In the genomic region with DNA sequence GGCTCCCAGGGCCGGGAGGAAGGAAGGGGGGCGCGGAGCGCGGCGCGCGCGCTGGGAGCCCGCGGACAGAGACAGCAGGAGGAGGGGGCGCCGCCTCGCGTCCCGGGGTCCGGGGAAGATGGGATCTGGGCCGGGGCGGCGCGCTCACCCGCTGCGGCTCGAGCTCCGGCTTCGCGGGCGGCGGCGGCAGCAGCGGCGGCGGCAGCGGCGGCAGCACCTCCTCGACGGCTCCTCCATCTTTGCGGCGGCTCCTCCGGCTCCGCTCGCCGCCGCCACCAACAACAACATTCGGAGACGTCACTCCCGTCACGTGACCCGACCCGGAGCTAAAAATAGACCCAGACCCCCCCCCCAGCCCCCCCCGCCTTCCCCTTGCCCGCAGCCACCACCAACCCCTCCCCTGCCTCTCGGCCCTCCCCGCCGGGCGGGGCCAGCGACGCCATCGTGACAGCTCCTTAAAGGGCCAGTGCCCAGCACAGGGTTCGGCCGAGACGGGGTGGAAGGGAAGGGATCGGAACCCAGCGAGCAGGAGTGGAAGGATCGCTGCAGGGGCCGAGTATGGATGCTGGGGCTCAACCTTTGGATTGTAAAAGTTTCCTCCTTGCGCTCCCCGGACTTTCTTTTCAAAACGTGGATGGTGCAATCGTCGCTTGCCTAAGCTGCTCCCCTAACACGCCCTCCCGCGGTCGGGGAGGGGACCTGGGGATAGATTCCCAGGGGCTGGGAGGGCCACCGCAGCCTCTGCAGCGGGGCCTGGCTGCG, we compare ENCODE assay signal across 1 cellular context.
TF ChIP-seq lines count a peak whose summit lies in the region.

Gene HDAC5 (minus strand): TSS at position 286 of the 762 bp plus-strand sequence. CDS start 6,126 bp downstream, outside the sequence.

TF ChIP-seq in HepG2, 621 proteins besides CTCF, POLR2A, EP300 and RAD21 (continued from another document and continues in another):
- peak; percentile 50; the same call in 1 of the 2 replicates for TF ChIP-seq NCOR1 (IDR thresholded peaks at IDR 0.05; ENCODE audit: borderline replicate concordance, low read length)
- TF ChIP-seq NFYB (CRISPR knock-in tag; IDR thresholded peaks at IDR 0.05): no peak
- no peak for TF ChIP-seq TEAD2 (CRISPR knock-in tag; IDR thresholded peaks at IDR 0.05)
- peak; percentile 63; the same call in 1 of the 2 replicates for TF ChIP-seq CHD4 (IDR thresholded peaks at IDR 0.05; ENCODE audit: borderline replicate concordance, low read length)
- TF ChIP-seq PLRG1 (conservative IDR thresholded peaks at IDR 0.05): no peak
- TF ChIP-seq BRF2 (CRISPR knock-in tag; IDR thresholded peaks at IDR 0.05): no peak; the same call in 1 of the 2 replicates
- no peak for TF ChIP-seq REXO4 (CRISPR knock-in tag; IDR thresholded peaks at IDR 0.05; ENCODE audit: borderline replicate concordance)
- TF ChIP-seq TFE3 (CRISPR knock-in tag; IDR thresholded peaks at IDR 0.05): peak; percentile 42
- TF ChIP-seq NFIC (IDR thresholded peaks at IDR 0.05; ENCODE audit: low read length): no peak
- TF ChIP-seq ZNF768 (CRISPR knock-in tag; IDR thresholded peaks at IDR 0.05): peak; percentile 66; the same call in 1 of the 2 replicates
- no peak for TF ChIP-seq SMAD3 (CRISPR knock-in tag; IDR thresholded peaks at IDR 0.05)
- 0 out of 2 replicates have a peak, but pooled peaks have one; percentile 47 for TF ChIP-seq HNRNPL (IDR thresholded peaks at IDR 0.05; ENCODE audit: low read depth, low read length)
- TF ChIP-seq HIVEP1 (CRISPR knock-in tag; IDR thresholded peaks at IDR 0.05): peak; percentile 90; the same call in 1 of the 2 replicates
- TF ChIP-seq ZNF510 (CRISPR knock-in tag; IDR thresholded peaks at IDR 0.05; ENCODE audit: low read depth): peak; percentile 69; the same call in 1 of the 2 replicates
- TF ChIP-seq PRMT3 (CRISPR knock-in tag; IDR thresholded peaks at IDR 0.05; ENCODE audit: borderline replicate concordance, low read depth): no peak
- no peak for TF ChIP-seq ZNF703 (CRISPR knock-in tag; IDR thresholded peaks at IDR 0.05; ENCODE audit: borderline replicate concordance)
- TF ChIP-seq ARNT (IDR thresholded peaks at IDR 0.05): no peak
- 0 out of 2 replicates have a peak, but pooled peaks have one; percentile 47 for TF ChIP-seq SNAI1 (CRISPR knock-in tag; IDR thresholded peaks at IDR 0.05; ENCODE audit: borderline replicate concordance)
- peak; percentile 50; the same call in 1 of the 2 replicates for TF ChIP-seq MEIS1 (CRISPR knock-in tag; IDR thresholded peaks at IDR 0.05; ENCODE audit: borderline replicate concordance)
- TF ChIP-seq MXI1 (IDR thresholded peaks at IDR 0.05; ENCODE audit: borderline replicate concordance, low read depth, low read length): peak; percentile 75; the same call in 1 of the 3 replicates
- TF ChIP-seq THAP7 (CRISPR knock-in tag; IDR thresholded peaks at IDR 0.05): no peak
- peak; percentile 62; the same call in 1 of the 2 replicates for TF ChIP-seq ZSCAN29 (CRISPR knock-in tag; conservative IDR thresholded peaks at IDR 0.05)
- TF ChIP-seq ZNF331 (CRISPR knock-in tag; IDR thresholded peaks at IDR 0.05): peak; percentile 52; the same call in 1 of the 2 replicates
- no peak for TF ChIP-seq ZNF850 (CRISPR knock-in tag; conservative IDR thresholded peaks at IDR 0.05)
- no peak for TF ChIP-seq SRF (IDR thresholded peaks at IDR 0.05; ENCODE audit: low read depth, low read length)
- TF ChIP-seq ZNF274 (CRISPR knock-in tag; IDR thresholded peaks at IDR 0.05): 0 out of 2 replicates have a peak, but pooled peaks have one; percentile 60
- TF ChIP-seq BORCS8-MEF2B (CRISPR knock-in tag; IDR thresholded peaks at IDR 0.05): no peak
- 0 out of 2 replicates have a peak, but pooled peaks have one; percentile 75 for TF ChIP-seq ZSCAN22 (CRISPR knock-in tag; IDR thresholded peaks at IDR 0.05)
- peak; percentile 71; the same call in 1 of the 2 replicates for TF ChIP-seq FOXK1 (CRISPR knock-in tag; IDR thresholded peaks at IDR 0.05; ENCODE audit: borderline replicate concordance, low read depth)
- TF ChIP-seq, protein P1, sequence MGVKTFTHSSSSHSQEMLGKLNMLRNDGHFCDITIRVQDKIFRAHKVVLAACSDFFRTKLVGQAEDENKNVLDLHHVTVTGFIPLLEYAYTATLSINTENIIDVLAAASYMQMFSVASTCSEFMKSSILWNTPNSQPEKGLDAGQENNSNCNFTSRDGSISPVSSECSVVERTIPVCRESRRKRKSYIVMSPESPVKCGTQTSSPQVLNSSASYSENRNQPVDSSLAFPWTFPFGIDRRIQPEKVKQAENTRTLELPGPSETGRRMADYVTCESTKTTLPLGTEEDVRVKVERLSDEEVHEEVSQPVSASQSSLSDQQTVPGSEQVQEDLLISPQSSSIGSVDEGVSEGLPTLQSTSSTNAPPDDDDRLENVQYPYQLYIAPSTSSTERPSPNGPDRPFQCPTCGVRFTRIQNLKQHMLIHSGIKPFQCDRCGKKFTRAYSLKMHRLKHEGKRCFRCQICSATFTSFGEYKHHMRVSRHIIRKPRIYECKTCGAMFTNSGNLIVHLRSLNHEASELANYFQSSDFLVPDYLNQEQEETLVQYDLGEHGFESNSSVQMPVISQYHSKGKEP (CRISPR knock-in tag; IDR thresholded peaks at IDR 0.05): no peak
- peak; percentile 78; the same call in 1 of the 2 replicates for TF ChIP-seq ZNF430 (CRISPR knock-in tag; IDR thresholded peaks at IDR 0.05)
- TF ChIP-seq, protein P2, sequence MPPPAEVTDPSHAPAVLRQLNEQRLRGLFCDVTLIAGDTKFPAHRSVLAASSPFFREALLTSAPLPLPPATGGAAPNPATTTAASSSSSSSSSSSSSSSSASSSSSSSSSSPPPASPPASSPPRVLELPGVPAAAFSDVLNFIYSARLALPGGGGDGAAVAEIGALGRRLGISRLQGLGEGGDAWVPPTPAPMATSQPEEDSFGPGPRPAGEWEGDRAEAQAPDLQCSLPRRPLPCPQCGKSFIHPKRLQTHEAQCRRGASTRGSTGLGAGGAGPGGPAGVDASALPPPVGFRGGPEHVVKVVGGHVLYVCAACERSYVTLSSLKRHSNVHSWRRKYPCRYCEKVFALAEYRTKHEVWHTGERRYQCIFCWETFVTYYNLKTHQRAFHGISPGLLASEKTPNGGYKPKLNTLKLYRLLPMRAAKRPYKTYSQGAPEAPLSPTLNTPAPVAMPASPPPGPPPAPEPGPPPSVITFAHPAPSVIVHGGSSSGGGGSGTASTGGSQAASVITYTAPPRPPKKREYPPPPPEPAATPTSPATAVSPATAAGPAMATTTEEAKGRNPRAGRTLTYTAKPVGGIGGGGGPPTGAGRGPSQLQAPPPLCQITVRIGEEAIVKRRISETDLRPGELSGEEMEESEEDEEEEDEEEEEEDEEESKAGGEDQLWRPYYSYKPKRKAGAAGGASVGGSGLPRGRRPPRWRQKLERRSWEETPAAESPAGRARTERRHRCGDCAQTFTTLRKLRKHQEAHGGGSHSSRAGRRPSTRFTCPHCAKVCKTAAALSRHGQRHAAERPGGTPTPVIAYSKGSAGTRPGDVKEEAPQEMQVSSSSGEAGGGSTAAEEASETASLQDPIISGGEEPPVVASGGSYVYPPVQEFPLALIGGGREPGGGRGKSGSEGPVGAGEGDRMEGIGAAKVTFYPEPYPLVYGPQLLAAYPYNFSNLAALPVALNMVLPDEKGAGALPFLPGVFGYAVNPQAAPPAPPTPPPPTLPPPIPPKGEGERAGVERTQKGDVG (CRISPR knock-in tag; IDR thresholded peaks at IDR 0.05; ENCODE audit: borderline replicate concordance): no peak
- peak; percentile 82; the same call in 1 of the 2 replicates for TF ChIP-seq SIN3A (IDR thresholded peaks at IDR 0.05; ENCODE audit: borderline replicate concordance, low read depth, low read length)
- no peak for TF ChIP-seq ZNF205 (CRISPR knock-in tag; IDR thresholded peaks at IDR 0.05)
- no peak for TF ChIP-seq ARID2 (CRISPR knock-in tag; IDR thresholded peaks at IDR 0.05; ENCODE audit: borderline replicate concordance)
- peak; percentile 46 for TF ChIP-seq FOXJ3 (CRISPR knock-in tag; IDR thresholded peaks at IDR 0.05; ENCODE audit: borderline replicate concordance)
- TF ChIP-seq, protein P3, sequence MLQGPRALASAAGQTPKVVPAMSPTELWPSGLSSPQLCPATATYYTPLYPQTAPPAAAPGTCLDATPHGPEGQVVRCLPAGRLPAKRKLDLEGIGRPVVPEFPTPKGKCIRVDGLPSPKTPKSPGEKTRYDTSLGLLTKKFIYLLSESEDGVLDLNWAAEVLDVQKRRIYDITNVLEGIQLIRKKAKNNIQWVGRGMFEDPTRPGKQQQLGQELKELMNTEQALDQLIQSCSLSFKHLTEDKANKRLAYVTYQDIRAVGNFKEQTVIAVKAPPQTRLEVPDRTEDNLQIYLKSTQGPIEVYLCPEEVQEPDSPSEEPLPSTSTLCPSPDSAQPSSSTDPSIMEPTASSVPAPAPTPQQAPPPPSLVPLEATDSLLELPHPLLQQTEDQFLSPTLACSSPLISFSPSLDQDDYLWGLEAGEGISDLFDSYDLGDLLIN (CRISPR knock-in tag; IDR thresholded peaks at IDR 0.05; ENCODE audit: borderline replicate concordance): peak; percentile 86; the same call in 1 of the 2 replicates
- TF ChIP-seq, protein P4, sequence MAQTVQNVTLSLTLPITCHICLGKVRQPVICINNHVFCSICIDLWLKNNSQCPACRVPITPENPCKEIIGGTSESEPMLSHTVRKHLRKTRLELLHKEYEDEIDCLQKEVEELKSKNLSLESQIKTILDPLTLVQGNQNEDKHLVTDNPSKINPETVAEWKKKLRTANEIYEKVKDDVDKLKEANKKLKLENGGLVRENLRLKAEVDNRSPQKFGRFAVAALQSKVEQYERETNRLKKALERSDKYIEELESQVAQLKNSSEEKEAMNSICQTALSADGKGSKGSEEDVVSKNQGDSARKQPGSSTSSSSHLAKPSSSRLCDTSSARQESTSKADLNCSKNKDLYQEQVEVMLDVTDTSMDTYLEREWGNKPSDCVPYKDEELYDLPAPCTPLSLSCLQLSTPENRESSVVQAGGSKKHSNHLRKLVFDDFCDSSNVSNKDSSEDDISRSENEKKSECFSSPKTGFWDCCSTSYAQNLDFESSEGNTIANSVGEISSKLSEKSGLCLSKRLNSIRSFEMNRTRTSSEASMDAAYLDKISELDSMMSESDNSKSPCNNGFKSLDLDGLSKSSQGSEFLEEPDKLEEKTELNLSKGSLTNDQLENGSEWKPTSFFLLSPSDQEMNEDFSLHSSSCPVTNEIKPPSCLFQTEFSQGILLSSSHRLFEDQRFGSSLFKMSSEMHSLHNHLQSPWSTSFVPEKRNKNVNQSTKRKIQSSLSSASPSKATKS (CRISPR knock-in tag; IDR thresholded peaks at IDR 0.05): no peak
- TF ChIP-seq ZNF382 (CRISPR knock-in tag; IDR thresholded peaks at IDR 0.05; ENCODE audit: borderline replicate concordance): no peak
- TF ChIP-seq KLF16 (CRISPR knock-in tag; IDR thresholded peaks at IDR 0.05): peak in 1 of 2 experiments; percentile 63; a peak in 1 of 4 replicates
- peak; percentile 72 for TF ChIP-seq SP4 (CRISPR knock-in tag; IDR thresholded peaks at IDR 0.05)
- no peak for TF ChIP-seq ZNF343 (CRISPR knock-in tag; IDR thresholded peaks at IDR 0.05)
- TF ChIP-seq ZNF326 (CRISPR knock-in tag; IDR thresholded peaks at IDR 0.05; ENCODE audit: borderline replicate concordance): no peak
- TF ChIP-seq MYPOP (CRISPR knock-in tag; IDR thresholded peaks at IDR 0.05): peak; percentile 69; the same call in 1 of the 2 replicates
- peak; percentile 79 for TF ChIP-seq ZFY (CRISPR knock-in tag; IDR thresholded peaks at IDR 0.05)
- TF ChIP-seq ZNF263 (CRISPR knock-in tag; IDR thresholded peaks at IDR 0.05): peak; percentile 61; the same call in 1 of the 2 replicates
- TF ChIP-seq TRAFD1 (CRISPR knock-in tag; IDR thresholded peaks at IDR 0.05; ENCODE audit: borderline replicate concordance): peak; percentile 42; the same call in 1 of the 2 replicates
- no peak for TF ChIP-seq KLF9 (CRISPR knock-in tag; IDR thresholded peaks at IDR 0.05; ENCODE audit: low read depth)
- TF ChIP-seq ZNF292 (CRISPR knock-in tag; IDR thresholded peaks at IDR 0.05; ENCODE audit: borderline replicate concordance, low read depth): no peak; the same call in 1 of the 2 replicates
